17 cellular contexts compared by ENCODE assay signal in genomic region chr15:78060232-78060631, GRCh38. TPM values are rescaled to one million over a fixed set of nuclear protein-coding genes. Genes with fewer than 3 reads are reported as not detected.
DNase-seq lines count a peak whose midpoint lies in the region; FAIRE-seq and TF ChIP-seq lines count a peak whose summit lies in the region.
"Had no signal": no experiment of that assay in that cellular context is flagged by ENCODE, and none has a peak within 500 bp of the region (broad histone marks: within the 10 kb centered on the region; RNA-seq: fewer than 3 reads in every experiment).

No MANE protein-coding gene starts in this region.

- no peak overlapping the region for H3K4me3 Mint-ChIP-seq in activated naive CD4-positive, alpha-beta T cell treated with anti-CD3 and anti-CD28 coated beads, Interleukin-2, amount 10 ng/mL, durations not matched to agents 7 days and 5 days

- H3K4me1 ChIP-seq in SJCRH30: peaks cover 53% of the 10 kb centered on the region
- peaks cover 0 to 100% (median 69%) of the 10 kb centered on the region in 4 donors for H3K4me1 ChIP-seq in tibial artery

- no peaks in the 10 kb centered on the region for H3K27me3 Mint-ChIP-seq in activated naive CD4-positive, alpha-beta T cell treated with anti-CD3 and anti-CD28 coated beads, Interleukin-2, amount 10 ng/mL, durations not matched to agents 7 days and 5 days

- DNase-seq in activated naive CD4-positive, alpha-beta T cell treated with anti-CD3 and anti-CD28 coated beads, Interleukin-2, amount 10 ng/mL, durations not matched to agents 7 days and 5 days: no peak
- no peak for DNase-seq in activated naive CD4-positive, alpha-beta T cell (lab: John Stamatoyannopoulos, UW)
- DNase-seq in SJCRH30 (no peak), tibial artery (peak in 1 of 2 donors; percentile 42), ureter (ENCODE audit: low spot score) (no peak), GM12892 (ENCODE audit: insufficient read length) (no peak), GM03348 (ENCODE audit: low spot score) (no peak)
- DNase-seq: effector CD8-positive, alpha-beta T cell; GOT3; kidney; NCI-H2227 treated with DMSO at 0.1 percent for 48 hours; small intestine had no signal

- TF ChIP-seq POLR2A in GM12892 (IDR thresholded peaks at IDR 0.05; ENCODE audit: low read depth, low read length): no peak

- H3K27ac ChIP-seq in SJCRH30 (peak overlapping the region; percentile 28; the same call in 1 of the 2 replicates), layer of hippocampus (ENCODE audit: low read depth, low read length) (peak overlapping the region; percentile 9), tibial artery (peak overlapping the region; percentile 81 to 87)

- no peak for FAIRE-seq in GM12892 (lab: Jason Lieb, UNC)
- FAIRE-seq: kidney, small intestine had no signal

- H3K27me3 ChIP-seq in SJCRH30: no peaks in the 10 kb centered on the region
- no peaks in the 10 kb centered on the region for H3K27me3 ChIP-seq in layer of hippocampus (ENCODE audit: control insufficient read depth, insufficient read depth, low read length)
- H3K27me3 ChIP-seq in tibial artery: no peaks in the 10 kb centered on the region
- H3K27me3 ChIP-seq: ascending aorta had no signal

- TF ChIP-seq CTCF in tibial artery (IDR thresholded peaks at IDR 0.05): no peak

- H3K4me1 Mint-ChIP-seq in activated naive CD4-positive, alpha-beta T cell treated with anti-CD3 and anti-CD28 coated beads, Interleukin-2, amount 10 ng/mL, durations not matched to agents 7 days and 5 days: peaks cover 54% of the 10 kb centered on the region

- H3K4me3 ChIP-seq in SJCRH30 (no peak overlapping the region), tibial artery (no peak overlapping the region)
- H3K4me3 ChIP-seq: ascending aorta had no signal

- H3K36me3 ChIP-seq in SJCRH30: no peaks in the 10 kb centered on the region; the same call in 1 of the 2 replicates
- H3K36me3 ChIP-seq in tibial artery: no peaks in the 10 kb centered on the region
- H3K36me3 ChIP-seq: ascending aorta had no signal

- peaks cover 12% of the 10 kb centered on the region for H3K36me3 Mint-ChIP-seq in activated naive CD4-positive, alpha-beta T cell treated with anti-CD3 and anti-CD28 coated beads, Interleukin-2, amount 10 ng/mL, durations not matched to agents 7 days and 5 days

- CTCF ChIA-PET in activated naive CD4-positive, alpha-beta T cell treated with anti-CD3 and anti-CD28 coated beads, Interleukin-2, amount 10 ng/mL, durations not matched to agents 7 days and 5 days (lab: Charles Lee): interaction anchor here (1.3 to 1.8 kb wide), 2 partner anchors 8 to 48 kb away, joined by 4 to 5 read pairs; no protein-coding TSS in a partner anchor

- H3K9me3 ChIP-seq in SJCRH30 (replicated peaks) (no peaks in the 10 kb centered on the region), tibial artery (no peaks in the 10 kb centered on the region)
- H3K9me3 ChIP-seq: ascending aorta had no signal

- H3K9me3 Mint-ChIP-seq in activated naive CD4-positive, alpha-beta T cell treated with anti-CD3 and anti-CD28 coated beads, Interleukin-2, amount 10 ng/mL, durations not matched to agents 7 days and 5 days: no peaks in the 10 kb centered on the region

- intact Hi-C loops in tibial artery (cut with DNase I; ENCODE audit: low total_unique reads): no loop called here

- H3K27ac Mint-ChIP-seq in activated naive CD4-positive, alpha-beta T cell treated with anti-CD3 and anti-CD28 coated beads, Interleukin-2, amount 10 ng/mL, durations not matched to agents 7 days and 5 days: peak overlapping the region; percentile 29

RNA-seq across cellular contexts. Expression of gene TBC1D2B, which starts 17.3 kb away (rescaled TPM):
- total RNA-seq in SJCRH30 (2014; rRNA removed; shearing (Covaris generic)): 50.7 and 58.2 TPM in 2 replicates
- 103 TPM for total RNA-seq in ureter
- polyA plus RNA-seq in GM12892 (2012; ENCODE audit: missing spikeins): 17.2 TPM

RNA-seq across cellular contexts. Expression of gene SH2D7, which starts 32.1 kb away (rescaled TPM):
- total RNA-seq in SJCRH30 (2014; rRNA removed; shearing (Covaris generic)): 0.08 and 0.36 TPM in 2 replicates
- total RNA-seq in ureter: not detected
- not detected for polyA plus RNA-seq in GM12892 (2012; ENCODE audit: missing spikeins)
- total RNA-seq: ascending aorta, G401, glomerular endothelial cell, kidney had no signal
- polyA plus RNA-seq: neural cell had no signal

Comparison
In these comparisons a context has a peak if more than half of its experiments do, and no peak if none do; other contexts are left out.
1. H3K27ac ChIP-seq: peak in every context shown above with its lines; median percentile 84 in tibial artery; 28 in SJCRH30; 9 in layer of hippocampus.